In the genomic region with DNA sequence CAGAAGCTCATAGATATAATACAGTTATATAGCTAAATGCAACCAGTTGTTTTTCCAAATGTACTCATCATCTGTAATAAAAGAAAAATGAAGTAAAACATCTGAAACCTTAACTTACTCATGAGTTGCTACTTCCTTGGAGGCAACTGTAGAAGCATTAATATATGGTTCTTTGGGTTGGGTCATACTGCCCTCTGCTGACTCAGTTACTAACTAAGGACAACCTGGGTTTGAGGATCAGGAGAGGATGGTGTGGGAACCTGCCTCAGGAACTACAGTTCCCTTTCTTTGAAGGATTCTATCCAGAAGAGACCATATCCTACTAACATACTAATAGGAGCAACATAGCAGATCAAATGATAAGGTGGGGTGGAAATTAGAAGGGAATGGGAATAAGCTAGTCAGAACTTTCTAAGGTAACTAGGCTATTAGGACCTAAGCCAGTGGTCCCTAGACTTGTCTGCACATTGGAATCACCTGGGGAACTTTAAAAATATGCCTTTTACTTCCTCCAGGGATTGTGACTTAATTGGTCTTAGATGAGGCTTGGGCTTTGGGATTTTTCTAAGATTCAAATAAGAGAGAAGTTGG, we compare ENCODE assay signal across 8 cellular contexts. TPM values are rescaled to one million over a fixed set of nuclear protein-coding genes. Genes with fewer than 3 reads are reported as not detected.
A peak's percentile ranks its signal among the peaks of the same experiment; 100 is the strongest.
DNase-seq lines count a peak whose midpoint lies in the region; ATAC-seq and TF ChIP-seq lines count a peak whose summit lies in the region.

No MANE protein-coding gene starts in this region.

- H3K4me3 ChIP-seq in hepatocyte: no peak overlapping the region

- H3K27ac ChIP-seq in hepatocyte: no peak overlapping the region

- no peaks in the 10 kb centered on the region for H3K27me3 ChIP-seq in hepatocyte

- H3K9me3 Mint-ChIP-seq in stimulated activated naive CD8-positive, alpha-beta T cell treated with anti-CD3 and anti-CD28 coated beads, Interleukin-15, amount 100 ng/mL, for 72 hours: no peaks in the 10 kb centered on the region

- no peaks in the 10 kb centered on the region for H3K79me2 ChIP-seq in hepatocyte

- no peaks in the 10 kb centered on the region for H3K36me3 ChIP-seq in hepatocyte (replicated peaks; ENCODE audit: insufficient read depth, low read depth)

- H3K4me2 ChIP-seq in hepatocyte: no peak overlapping the region

- peak; percentile 90 for ATAC-seq in stimulated activated naive CD8-positive, alpha-beta T cell treated with anti-CD3 and anti-CD28 coated beads, Interleukin-15, amount 100 ng/mL, for 72 hours
- ATAC-seq in omental fat pad (ENCODE audit: low FRiP score): no peak

- H2AFZ ChIP-seq in hepatocyte: no peak overlapping the region

- H3K4me3 Mint-ChIP-seq in stimulated activated naive CD8-positive, alpha-beta T cell treated with anti-CD3 and anti-CD28 coated beads, Interleukin-15, amount 100 ng/mL, for 72 hours: no peak overlapping the region

- H3K27me3 Mint-ChIP-seq in stimulated activated naive CD8-positive, alpha-beta T cell treated with anti-CD3 and anti-CD28 coated beads, Interleukin-15, amount 100 ng/mL, for 72 hours: no peaks in the 10 kb centered on the region

- no peaks in the 10 kb centered on the region for H3K9me3 ChIP-seq in hepatocyte (ENCODE audit: low read depth)

- peaks cover 14% of the 10 kb centered on the region for H3K4me1 Mint-ChIP-seq in stimulated activated naive CD8-positive, alpha-beta T cell treated with anti-CD3 and anti-CD28 coated beads, Interleukin-15, amount 100 ng/mL, for 72 hours

- peak; percentile 13 for DNase-seq in NCI-H2196 (lab: John Stamatoyannopoulos, UW; ENCODE audit: unreplicated experiment)
- no peak for DNase-seq in NCI-H2196 treated with DMSO at 0.1 percent for 48 hours (lab: John Stamatoyannopoulos, UW; ENCODE audit: unreplicated experiment)
- DNase-seq in GM20000 (ENCODE audit: low spot score): peak; percentile 38
- DNase-seq in NCI-H1694 (lab: John Stamatoyannopoulos, UW): peak; percentile 52
- peak; percentile 4 for DNase-seq in activated naive CD8-positive, alpha-beta T cell treated with anti-CD3 and anti-CD28 coated beads, Interleukin-2, amount 50 U/mL, for 16 hours (ENCODE audit: low read depth, low spot score)
- DNase-seq in hepatocyte (ENCODE audit: low spot score): peak; percentile 63
- peak; percentile 32 to 35 for DNase-seq in stimulated activated naive CD8-positive, alpha-beta T cell treated with anti-CD3 and anti-CD28 coated beads, Interleukin-15, amount 100 ng/mL, for 72 hours
- DNase-seq in omental fat pad (ENCODE audit: low spot score): no peak

- TF ChIP-seq CTCF in GM20000 (IDR thresholded peaks at IDR 0.05; ENCODE audit: extremely low read depth, missing control alignments): peak; percentile 42
- TF ChIP-seq CTCF in hepatocyte (IDR thresholded peaks at IDR 0.05; ENCODE audit: poor library complexity): peak; percentile 60
- TF ChIP-seq CTCF in omental fat pad (IDR thresholded peaks at IDR 0.05): no peak

- H4K20me1 ChIP-seq in hepatocyte (ENCODE audit: insufficient read depth, poor library complexity, severe bottlenecking): no peaks in the 10 kb centered on the region

- H3K9me2 ChIP-seq in hepatocyte (replicated peaks; ENCODE audit: insufficient read depth): no peaks in the 10 kb centered on the region

- no peak overlapping the region for H3K27ac Mint-ChIP-seq in stimulated activated naive CD8-positive, alpha-beta T cell treated with anti-CD3 and anti-CD28 coated beads, Interleukin-15, amount 100 ng/mL, for 72 hours

- H3K4me1 ChIP-seq in hepatocyte (ENCODE audit: insufficient read depth): no peaks in the 10 kb centered on the region

RNA-seq across cellular contexts. Expression of gene COX15, which starts 20.7 kb away (rescaled TPM):
- total RNA-seq in hepatocyte (30.5 and 42.0 TPM in 2 replicates), omental fat pad (10 to 100 TPM; 16.8 to 37.7 (median 32.8) TPM)
- polyA plus RNA-seq in hepatocyte: 26.8 and 28.5 TPM in 2 replicates

RNA-seq across cellular contexts. Expression of gene CUTC, which starts 20.8 kb away (rescaled TPM):
- 21.6 and 33.8 TPM in 2 replicates for total RNA-seq in hepatocyte
- polyA plus RNA-seq in hepatocyte: 26.3 and 29.4 TPM in 2 replicates
- 10 to 100 TPM; 29.7 to 57.5 (median 42.0) TPM for total RNA-seq in omental fat pad

RNA-seq across cellular contexts. Expression of gene ENTPD7, which starts 51.9 kb away (rescaled TPM):
- total RNA-seq in hepatocyte: 51.6 and 53.3 TPM in 2 replicates
- polyA plus RNA-seq in hepatocyte: 10.0 and 18.6 TPM in 2 replicates
- 10 to 100 TPM in 2 of 4 donors, 1 to 10 TPM in 2; 5.2 to 18.6 (median 9.2) TPM for total RNA-seq in omental fat pad

Comparison
In these comparisons a context has a peak if more than half of its experiments do, and no peak if none do; other contexts are left out.
1. DNase-seq: peak in NCI-H2196 (single experiment), GM20000 (single experiment), NCI-H1694 (single experiment), activated naive CD8-positive, alpha-beta T cell treated with anti-CD3 and anti-CD28 coated beads, Interleukin-2, amount 50 U/mL, for 16 hours (single experiment), hepatocyte (single experiment) and stimulated activated naive CD8-positive, alpha-beta T cell treated with anti-CD3 and anti-CD28 coated beads, Interleukin-15, amount 100 ng/mL, for 72 hours (2 of 2); none in NCI-H2196 treated with DMSO at 0.1 percent for 48 hours (single experiment) and omental fat pad (single experiment).
2. CTCF ChIP-seq: peak in GM20000 (single experiment) and hepatocyte (single experiment); none in omental fat pad (0 of 3).